In genomic region chr7:150481955-150482354, GRCh38 we compare ENCODE assay signal across 16 cellular contexts. TPM values are rescaled to one million over a fixed set of nuclear protein-coding genes. Genes with fewer than 3 reads are reported as not detected.
A peak's percentile ranks its signal among the peaks of the same experiment; 100 is the strongest.
DNase-seq lines count a peak whose midpoint lies in the region; ATAC-seq and TF ChIP-seq lines count a peak whose summit lies in the region.
"Had no signal": no experiment of that assay in that cellular context is flagged by ENCODE, and none has a peak within 500 bp of the region (broad histone marks: within the 10 kb centered on the region; RNA-seq: fewer than 3 reads in every experiment).

No MANE protein-coding gene starts in this region.

- no peaks in the 10 kb centered on the region for H3K27me3 Mint-ChIP-seq in activated T-cell treated with anti-CD3 and anti-CD28 coated beads, Interleukin-2, amount 50 U/mL, for 4 hours (ENCODE audit: low read depth)
- no peaks in the 10 kb centered on the region for H3K27me3 Mint-ChIP-seq in activated CD4-positive, alpha-beta memory T cell treated with anti-CD3 and anti-CD28 coated beads for 36 hours

- intact Hi-C loops in activated CD4-positive, alpha-beta memory T cell treated with anti-CD3 and anti-CD28 coated beads for 36 hours (cut with micrococcal nuclease) = loop anchor here (1.0 to 5.0 kb wide), 3 partner anchors 21 to 35 kb away; no protein-coding TSS in a partner anchor
- intact Hi-C loops in esophagus squamous epithelium (cut with DNase I) = no loop called here
- intact Hi-C loops in spleen (cut with DNase I; ENCODE audit: low total_unique reads) = no loop called here

- peaks cover 95% of the 10 kb centered on the region for H3K4me1 Mint-ChIP-seq in activated T-cell treated with anti-CD3 and anti-CD28 coated beads, Interleukin-2, amount 50 U/mL, for 4 hours (ENCODE audit: low read depth)
- H3K4me1 Mint-ChIP-seq in activated CD4-positive, alpha-beta memory T cell treated with anti-CD3 and anti-CD28 coated beads for 36 hours (ENCODE audit: low read depth) = peaks cover 92% of the 10 kb centered on the region
- H3K4me1 Mint-ChIP-seq: brain had no signal

- no peak overlapping the region for H3K4me3 ChIP-seq in esophagus squamous epithelium
- H3K4me3 ChIP-seq in spleen = peak overlapping the region in 1 of 8 donors; percentile 18
- H3K4me3 ChIP-seq: SK-N-MC had no signal

- H3K27ac ChIP-seq in esophagus squamous epithelium = peak overlapping the region in 3 of 4 donors; percentile 11 to 80 (median 60)
- peak overlapping the region; percentile 69 to 90 (median 82) for H3K27ac ChIP-seq in spleen
- H3K27ac ChIP-seq: SK-N-MC, VCaP had no signal

- CTCF ChIA-PET in activated CD4-positive, alpha-beta memory T cell treated with anti-CD3 and anti-CD28 coated beads for 36 hours (lab: Charles Lee) = interaction anchor here (1.0 to 1.9 kb wide), 9 partner anchors 20 to 274 kb away, joined by 3 to 5 read pairs (median 4); partner anchors contain the start of genes GIMAP2, GIMAP4, GIMAP6 and GIMAP8

- TF ChIP-seq POLR2A in esophagus squamous epithelium (IDR thresholded peaks at IDR 0.05) = no peak
- TF ChIP-seq POLR2A in spleen (IDR thresholded peaks at IDR 0.05) = no peak

- no peak for ATAC-seq in activated T-cell treated with anti-CD3 and anti-CD28 coated beads, Interleukin-2, amount 50 U/mL, for 4 hours
- ATAC-seq in HG03139 (IDR thresholded peaks at IDR 0.05; ENCODE audit: unreplicated experiment) = no peak

- no peaks in the 10 kb centered on the region for H3K27me3 ChIP-seq in esophagus squamous epithelium
- no peaks in the 10 kb centered on the region for H3K27me3 ChIP-seq in spleen (replicated peaks in 1 of 7)

- H3K9me3 ChIP-seq in esophagus squamous epithelium (no peaks in the 10 kb centered on the region), spleen (no peaks in the 10 kb centered on the region)

- H3K27ac Mint-ChIP-seq in activated CD4-positive, alpha-beta memory T cell treated with anti-CD3 and anti-CD28 coated beads for 36 hours = peak overlapping the region; percentile 99
- H3K27ac Mint-ChIP-seq: brain, H9 had no signal

- no peak for TF ChIP-seq CTCF in esophagus squamous epithelium (IDR thresholded peaks at IDR 0.05)
- no peak for TF ChIP-seq CTCF in spleen (IDR thresholded peaks at IDR 0.05 in 8 of 11, conservative IDR thresholded peaks at IDR 0.05 in 3 of 11)

- POLR2A ChIA-PET in activated CD4-positive, alpha-beta memory T cell treated with anti-CD3 and anti-CD28 coated beads for 36 hours (lab: Charles Lee) = interaction anchor here (1.1 to 4.6 kb wide), 9 partner anchors 15 to 273 kb away, joined by 3 to 32 read pairs (median 3); partner anchors contain the start of genes GIMAP1, GIMAP7 and GIMAP8

- peaks cover 0 to 49% (median 5%) of the 10 kb centered on the region in 3 donors for H3K4me1 ChIP-seq in esophagus squamous epithelium
- H3K4me1 ChIP-seq in spleen = peaks cover 27 to 100% (median 69%) of the 10 kb centered on the region in 6 donors

- WGBS in esophagus squamous epithelium, 2 donors = 55 to 57% methylated on average over 4 of the region's 4 CpGs
- WGBS in spleen, 5 donors = 42 to 61% (median 53%) methylated on average over 4 of the region's 4 CpGs

- no peak for DNase-seq in activated T-cell treated with anti-CD3 and anti-CD28 coated beads, Interleukin-2, amount 50 U/mL, for 4 hours
- DNase-seq in activated T-cell treated with anti-CD3 and anti-CD28 coated beads, Interleukin-2, amount 50 U/mL, for 1 hour = no peak
- DNase-seq in activated CD4-positive, alpha-beta memory T cell treated with anti-CD3 and anti-CD28 coated beads for 36 hours = no peak
- DNase-seq in esophagus squamous epithelium (lab: John Stamatoyannopoulos, UW) (no peak), spleen (no peak), SHP77 (lab: John Stamatoyannopoulos, UW) (no peak), NOMO-1 treated with dmso at 0.1 percent for 144 hours (lab: John Stamatoyannopoulos, UW; ENCODE audit: unreplicated experiment) (no peak)
- DNase-seq: ACHN, H9, KG1, NCI-H226 had no signal

- H3K36me3 ChIP-seq in esophagus squamous epithelium = peaks cover 0 to 8% (median 0%) of the 10 kb centered on the region in 3 donors
- peaks cover 0 to 33% (median 16%) of the 10 kb centered on the region in 6 donors for H3K36me3 ChIP-seq in spleen

- peaks cover 14% of the 10 kb centered on the region for H3K36me3 Mint-ChIP-seq in activated T-cell treated with anti-CD3 and anti-CD28 coated beads, Interleukin-2, amount 50 U/mL, for 4 hours (ENCODE audit: insufficient read depth)
- peaks cover 9% of the 10 kb centered on the region for H3K36me3 Mint-ChIP-seq in activated CD4-positive, alpha-beta memory T cell treated with anti-CD3 and anti-CD28 coated beads for 36 hours
- H3K36me3 Mint-ChIP-seq: brain had no signal

- H3K4me3 Mint-ChIP-seq in activated T-cell treated with anti-CD3 and anti-CD28 coated beads, Interleukin-2, amount 50 U/mL, for 4 hours = peak overlapping the region; percentile 78
- H3K4me3 Mint-ChIP-seq in activated CD4-positive, alpha-beta memory T cell treated with anti-CD3 and anti-CD28 coated beads for 36 hours = peak overlapping the region; percentile 83
- H3K4me3 Mint-ChIP-seq: brain, H9, neural crest cell had no signal

- H3K9me3 Mint-ChIP-seq in activated T-cell treated with anti-CD3 and anti-CD28 coated beads, Interleukin-2, amount 50 U/mL, for 4 hours = peaks cover 3% of the 10 kb centered on the region
- H3K9me3 Mint-ChIP-seq in activated CD4-positive, alpha-beta memory T cell treated with anti-CD3 and anti-CD28 coated beads for 36 hours = no peaks in the 10 kb centered on the region
- H3K9me3 Mint-ChIP-seq: brain, H9, neural crest cell had no signal

RNA-seq across cellular contexts. Expression of gene GIMAP8, which starts 31.5 kb away (rescaled TPM):
- total RNA-seq in activated T-cell treated with anti-CD3 and anti-CD28 coated beads, Interleukin-2, amount 50 U/mL, for 4 hours = 1 to 10 TPM; 3.5 to 4.0 (median 3.6) TPM
- total RNA-seq in activated CD4-positive, alpha-beta memory T cell treated with anti-CD3 and anti-CD28 coated beads for 36 hours = 10 to 100 TPM; 11.8 TPM
- total RNA-seq in esophagus squamous epithelium (10 to 100 TPM in 1 of 4 donors, 1 to 10 TPM in 1, under 1 TPM in 2; 0.38 to 12.2 (median 2.4) TPM), spleen (10 to 100 TPM; 47.6 to 96.0 (median 65.3) TPM)
- polyA plus RNA-seq in spleen = 10 to 100 TPM; 10.9 to 27.3 (median 14.7) TPM
- total RNA-seq: H9, neural crest cell had no signal

RNA-seq across cellular contexts. Expression of gene GIMAP7, which starts 32.7 kb away (rescaled TPM):
- 10 to 100 TPM; 23.9 to 28.3 (median 25.0) TPM for total RNA-seq in activated T-cell treated with anti-CD3 and anti-CD28 coated beads, Interleukin-2, amount 50 U/mL, for 4 hours
- total RNA-seq in activated CD4-positive, alpha-beta memory T cell treated with anti-CD3 and anti-CD28 coated beads for 36 hours = 10 to 100 TPM; 42.5 to 44.1 TPM
- total RNA-seq in esophagus squamous epithelium = 10 to 100 TPM in 1 of 4 donors, 1 to 10 TPM in 2, under 1 TPM in 1; 0.64 to 18.1 (median 3.3) TPM
- total RNA-seq in spleen = 100 to 1,000 TPM in 5 of 7 donors, 10 to 100 TPM in 2; 71.2 to 137 (median 102) TPM
- polyA plus RNA-seq in spleen = 100 to 1,000 TPM in 1 of 3 donors, 10 to 100 TPM in 2; 48.7 to 103 (median 68.0) TPM
- total RNA-seq: H9, neural crest cell had no signal
